ENCODE assay signal across 18 cellular contexts in genomic region chr4:150572704-150573504, GRCh38. TPM values are rescaled to one million over a fixed set of nuclear protein-coding genes. Genes with fewer than 3 reads are reported as not detected.
DNase-seq lines count a peak whose midpoint lies in the region; ATAC-seq and TF ChIP-seq lines count a peak whose summit lies in the region.
"Had no signal": no experiment of that assay in that cellular context is flagged by ENCODE, and none has a peak within 500 bp of the region (broad histone marks: within the 10 kb centered on the region; RNA-seq: fewer than 3 reads in every experiment).

No MANE protein-coding gene starts in this region.

- intact Hi-C loops in uterus (cut with DNase I; ENCODE audit: low total_unique reads): no loop called here

- no peaks in the 10 kb centered on the region for H3K36me3 Mint-ChIP-seq in natural killer cell treated with Interleukin-12 subunit alpha and Interleukin-12 subunit beta and Interleukin-15 and Interleukin-18, amount 100 ng/mL, for 72 hours
- peaks cover 18% of the 10 kb centered on the region for H3K36me3 Mint-ChIP-seq in activated T-helper 17 cell treated with anti-CD3 and anti-CD28 coated beads, Interleukin-2, amount 50 U/mL, for 72 hours (ENCODE audit: low read depth)

- H3K4me3 ChIP-seq in OCI-LY1 (ENCODE audit: low read depth, low read length, poor library complexity, severe bottlenecking): peak overlapping the region; percentile 6
- H3K4me3 ChIP-seq in uterus: no peak overlapping the region
- H3K4me3 ChIP-seq: lung, PC-9, stomach had no signal

- ATAC-seq in GM19467 (IDR thresholded peaks at IDR 0.05; ENCODE audit: unreplicated experiment): peak; percentile 46
- peak; percentile 88 to 89 for ATAC-seq in natural killer cell treated with Interleukin-12 subunit alpha and Interleukin-12 subunit beta and Interleukin-15 and Interleukin-18, amount 100 ng/mL, for 72 hours
- ATAC-seq in GM21528 (IDR thresholded peaks at IDR 0.05; ENCODE audit: low FRiP score, unreplicated experiment): no peak
- no peak for ATAC-seq in activated T-helper 17 cell treated with anti-CD3 and anti-CD28 coated beads, Interleukin-2, amount 50 U/mL, for 72 hours (replicated peaks)

- no peaks in the 10 kb centered on the region for H3F3A ChIP-seq in OCI-LY1 (ENCODE audit: insufficient read depth, low read length)

- H3K36me3 ChIP-seq in OCI-LY1 (ENCODE audit: insufficient read depth, low read length) (no peaks in the 10 kb centered on the region), uterus (no peaks in the 10 kb centered on the region)
- H3K36me3 ChIP-seq: stomach had no signal

- H4K20me1 ChIP-seq in OCI-LY1 (ENCODE audit: insufficient read depth, low read length): no peaks in the 10 kb centered on the region

- no peaks in the 10 kb centered on the region for H3K9me2 ChIP-seq in OCI-LY1 (ENCODE audit: low read depth, low read length)

- DNase-seq in NCI-H1092 treated with DMSO at 0.1 percent for 48 hours (lab: John Stamatoyannopoulos, UW) (peak; percentile 17), NCI-H1092 (lab: John Stamatoyannopoulos, UW) (no peak), uterus (no peak)
- no peak for DNase-seq in natural killer cell treated with Interleukin-12 subunit alpha and Interleukin-12 subunit beta and Interleukin-15 and Interleukin-18, amount 100 ng/mL, for 72 hours (ENCODE audit: low spot score)
- DNase-seq: activated T-cell treated with anti-CD3 and anti-CD28 coated beads, Interleukin-2, amount 50 U/mL, for 4 hours; aorta; CD4-positive, alpha-beta memory T cell; HFFc6; NCI-H2171; PC-9; stomach had no signal

- no peak for TF ChIP-seq POLR2A in uterus (IDR thresholded peaks at IDR 0.05)

- peak overlapping the region; percentile 41 for H3K4me3 Mint-ChIP-seq in natural killer cell treated with Interleukin-12 subunit alpha and Interleukin-12 subunit beta and Interleukin-15 and Interleukin-18, amount 100 ng/mL, for 72 hours
- H3K4me3 Mint-ChIP-seq in activated T-helper 17 cell treated with anti-CD3 and anti-CD28 coated beads, Interleukin-2, amount 50 U/mL, for 72 hours: no peak overlapping the region
- H3K4me3 Mint-ChIP-seq: activated T-cell treated with anti-CD3 and anti-CD28 coated beads, Interleukin-2, amount 50 U/mL, for 4 hours; CD4-positive, alpha-beta memory T cell; HFFc6; neural crest cell had no signal

- H2AFZ ChIP-seq in OCI-LY1 (ENCODE audit: low read length): no peak overlapping the region
- H2AFZ ChIP-seq: PC-9 had no signal

- H3K27ac Mint-ChIP-seq in natural killer cell treated with Interleukin-12 subunit alpha and Interleukin-12 subunit beta and Interleukin-15 and Interleukin-18, amount 100 ng/mL, for 72 hours: peak overlapping the region; percentile 19 to 87
- H3K27ac Mint-ChIP-seq in activated T-helper 17 cell treated with anti-CD3 and anti-CD28 coated beads, Interleukin-2, amount 50 U/mL, for 72 hours: no peak overlapping the region
- H3K27ac Mint-ChIP-seq: CD4-positive, alpha-beta memory T cell; HFFc6 had no signal

- H3K9me3 ChIP-seq in OCI-LY1 (ENCODE audit: low read length) (no peaks in the 10 kb centered on the region), uterus (no peaks in the 10 kb centered on the region)
- H3K9me3 ChIP-seq: stomach had no signal

- H3K4me1 ChIP-seq in OCI-LY1 (ENCODE audit: insufficient read depth, low read length, severe bottlenecking) (peaks cover 20% of the 10 kb centered on the region), uterus (no peaks in the 10 kb centered on the region)

- H3K9ac ChIP-seq in OCI-LY1 (ENCODE audit: low read length): no peak overlapping the region

- TF ChIP-seq CTCF in OCI-LY1 (IDR thresholded peaks at IDR 0.05; ENCODE audit: low read length): no peak
- no peak for TF ChIP-seq CTCF in uterus (IDR thresholded peaks at IDR 0.05)

- H3K27ac ChIP-seq in OCI-LY1 (ENCODE audit: low read depth, low read length, poor library complexity, severe bottlenecking): peak overlapping the region; percentile 66
- H3K27ac ChIP-seq in uterus: no peak overlapping the region
- H3K27ac ChIP-seq: 22Rv1, PC-9, stomach had no signal

- no peaks in the 10 kb centered on the region for H3K9me3 Mint-ChIP-seq in natural killer cell treated with Interleukin-12 subunit alpha and Interleukin-12 subunit beta and Interleukin-15 and Interleukin-18, amount 100 ng/mL, for 72 hours
- no peaks in the 10 kb centered on the region for H3K9me3 Mint-ChIP-seq in activated T-helper 17 cell treated with anti-CD3 and anti-CD28 coated beads, Interleukin-2, amount 50 U/mL, for 72 hours
- H3K9me3 Mint-ChIP-seq: activated T-cell treated with anti-CD3 and anti-CD28 coated beads, Interleukin-2, amount 50 U/mL, for 4 hours; CD4-positive, alpha-beta memory T cell; HFFc6; neural crest cell had no signal

- peak overlapping the region; percentile 16; the same call in 1 of the 2 replicates for H3K4me2 ChIP-seq in OCI-LY1 (ENCODE audit: low read length)
- H3K4me2 ChIP-seq: PC-9 had no signal

- no peaks in the 10 kb centered on the region for H3K79me2 ChIP-seq in OCI-LY1 (ENCODE audit: insufficient read depth, low read length)

- no peaks in the 10 kb centered on the region for H3K27me3 Mint-ChIP-seq in natural killer cell treated with Interleukin-12 subunit alpha and Interleukin-12 subunit beta and Interleukin-15 and Interleukin-18, amount 100 ng/mL, for 72 hours
- H3K27me3 Mint-ChIP-seq in activated T-helper 17 cell treated with anti-CD3 and anti-CD28 coated beads, Interleukin-2, amount 50 U/mL, for 72 hours: no peaks in the 10 kb centered on the region
- H3K27me3 Mint-ChIP-seq: CD4-positive, alpha-beta memory T cell had no signal

- H3K4me1 Mint-ChIP-seq in natural killer cell treated with Interleukin-12 subunit alpha and Interleukin-12 subunit beta and Interleukin-15 and Interleukin-18, amount 100 ng/mL, for 72 hours (ENCODE audit: low read depth in 2 of 2): peaks cover 14 to 15% of the 10 kb centered on the region in 2 donors
- no peaks in the 10 kb centered on the region for H3K4me1 Mint-ChIP-seq in activated T-helper 17 cell treated with anti-CD3 and anti-CD28 coated beads, Interleukin-2, amount 50 U/mL, for 72 hours
- H3K4me1 Mint-ChIP-seq: neural crest cell had no signal

- H3K27me3 ChIP-seq in OCI-LY1 (ENCODE audit: insufficient read depth, low read length): no peaks in the 10 kb centered on the region
- no peaks in the 10 kb centered on the region for H3K27me3 ChIP-seq in uterus
- H3K27me3 ChIP-seq: stomach had no signal

RNA-seq across cellular contexts. Expression of gene MAB21L2, which starts 9.0 kb away (rescaled TPM):
- total RNA-seq in natural killer cell treated with Interleukin-12 subunit alpha and Interleukin-12 subunit beta and Interleukin-15 and Interleukin-18, amount 100 ng/mL, for 72 hours: not detected
- total RNA-seq in uterus: not detected
- not detected for total RNA-seq in activated T-helper 17 cell treated with anti-CD3 and anti-CD28 coated beads, Interleukin-2, amount 50 U/mL, for 72 hours
- total RNA-seq: activated T-cell treated with anti-CD3 and anti-CD28 coated beads, Interleukin-2, amount 50 U/mL, for 4 hours; CD4-positive, alpha-beta memory T cell; HFFc6; PC-9 had no signal

Comparison
In these comparisons a context has a peak if more than half of its experiments do, and no peak if none do; other contexts are left out.
1. ATAC-seq: peak in GM19467 (single experiment) and natural killer cell treated with Interleukin-12 subunit alpha and Interleukin-12 subunit beta and Interleukin-15 and Interleukin-18, amount 100 ng/mL, for 72 hours (2 of 2); none in GM21528 (single experiment) and activated T-helper 17 cell treated with anti-CD3 and anti-CD28 coated beads, Interleukin-2, amount 50 U/mL, for 72 hours (single experiment).